ENCODE assay signal across 8 cellular contexts in genomic region chr10:34655286-34656170, GRCh38.
DNase-seq lines count a peak whose midpoint lies in the region; ATAC-seq and TF ChIP-seq lines count a peak whose summit lies in the region.

No MANE protein-coding gene starts in this region.

- H4K12ac ChIP-seq in trophoblast cell (ENCODE audit: low read depth, low read length) = no peak overlapping the region

- 0 out of 2 replicates have a peak, but pooled peaks cover 2% of the 10 kb centered on the region for H3K4me1 ChIP-seq in BE2C
- peaks cover 6 to 13% of the 10 kb centered on the region in 2 experiments for H3K4me1 ChIP-seq in trophoblast cell (ENCODE audit: control insufficient read depth in 1 of 2, insufficient read depth in 2 of 2, low read length in 2 of 2)

- TF ChIP-seq CTCF in BE2C (IDR thresholded peaks at IDR 0.05; ENCODE audit: low read depth, low read length) (peak; percentile 82), GM12865 (IDR thresholded peaks at IDR 0.05; ENCODE audit: insufficient read depth, low read depth, low read length, missing control alignments) (peak; percentile 67), fibroblast of mammary gland (conservative IDR thresholded peaks at IDR 0.05; ENCODE audit: control insufficient read depth, insufficient read depth, low read depth, low read length) (peak; percentile 85)

- H3K14ac ChIP-seq in trophoblast cell (ENCODE audit: low read length) = no peak overlapping the region

- H2BK120ac ChIP-seq in trophoblast cell (ENCODE audit: insufficient read depth, low read length, poor library complexity) = no peak overlapping the region

- DNase-seq in BE2C = peak; percentile 46
- peak; percentile 66 for DNase-seq in GM12865 (ENCODE audit: low read depth)
- DNase-seq in M059J (ENCODE audit: low read depth) = peak; percentile 53
- peak; percentile 11 for DNase-seq in SKM-1 (lab: John Stamatoyannopoulos, UW; ENCODE audit: unreplicated experiment)
- DNase-seq in fibroblast of mammary gland (ENCODE audit: low read depth) = peak; percentile 76
- peak; percentile 68 to 91 for DNase-seq in trophoblast cell
- no peak for DNase-seq in cerebellum (ENCODE audit: low spot score)

- no peak overlapping the region for H4K91ac ChIP-seq in trophoblast cell (ENCODE audit: low read depth, low read length)

- no peak overlapping the region for H4K8ac ChIP-seq in trophoblast cell (ENCODE audit: low read depth, low read length)

- no peak for ATAC-seq in GM21576 (IDR thresholded peaks at IDR 0.05; ENCODE audit: unreplicated experiment)

- H3K4me3 ChIP-seq in BE2C (ENCODE audit: low read depth, low read length) (no peak overlapping the region), GM12865 (ENCODE audit: low read depth, low read length) (no peak overlapping the region), fibroblast of mammary gland (ENCODE audit: control insufficient read depth, low read depth, low read length) (no peak overlapping the region), trophoblast cell (ENCODE audit: low read depth, low read length) (no peak overlapping the region)

- no peak overlapping the region for H3K27ac ChIP-seq in trophoblast cell (ENCODE audit: low read depth, low read length)

- H2BK12ac ChIP-seq in trophoblast cell (ENCODE audit: low read length) = no peak overlapping the region

- WGBS in trophoblast cell (ENCODE audit: extremely low coverage, insufficient coverage, insufficient read length) = no CpG with 5 or more reads among the region's 6 CpGs

- H3K9me3 ChIP-seq in BE2C = no peaks in the 10 kb centered on the region
- H3K9me3 ChIP-seq in trophoblast cell (ENCODE audit: insufficient read depth, low read depth, low read length) = no peaks in the 10 kb centered on the region

- H3K27me3 ChIP-seq in BE2C (no peaks in the 10 kb centered on the region), trophoblast cell (ENCODE audit: insufficient read depth, low read length) (no peaks in the 10 kb centered on the region)

- H3K79me2 ChIP-seq in trophoblast cell (ENCODE audit: control insufficient read depth, insufficient read depth, low read length, poor library complexity) = no peaks in the 10 kb centered on the region

- H3K23ac ChIP-seq in trophoblast cell (ENCODE audit: low read length) = no peak overlapping the region

- no peaks in the 10 kb centered on the region for H3K36me3 ChIP-seq in BE2C
- no peaks in the 10 kb centered on the region for H3K36me3 ChIP-seq in trophoblast cell (ENCODE audit: control insufficient read depth in 1 of 2, insufficient read depth in 2 of 2, low read length in 2 of 2)

- H3K9ac ChIP-seq in trophoblast cell (ENCODE audit: low read length) = no peak overlapping the region

- H3K18ac ChIP-seq in trophoblast cell (ENCODE audit: low read length) = no peak overlapping the region

- no peak overlapping the region for H3K4me2 ChIP-seq in trophoblast cell (ENCODE audit: low read length)

- peaks cover 3% of the 10 kb centered on the region for H3K79me1 ChIP-seq in trophoblast cell (ENCODE audit: low read length)

- no peak overlapping the region for H2AFZ ChIP-seq in trophoblast cell (ENCODE audit: insufficient read depth, low read length, poor library complexity)

- no peak overlapping the region for H2BK5ac ChIP-seq in trophoblast cell (ENCODE audit: low read depth, low read length, poor library complexity)

- no peak overlapping the region for H2AK5ac ChIP-seq in trophoblast cell (ENCODE audit: low read length)

- H3K4ac ChIP-seq in trophoblast cell (ENCODE audit: low read depth, low read length) = no peak overlapping the region
